10 cellular contexts compared by ENCODE assay signal in the genomic region with DNA sequence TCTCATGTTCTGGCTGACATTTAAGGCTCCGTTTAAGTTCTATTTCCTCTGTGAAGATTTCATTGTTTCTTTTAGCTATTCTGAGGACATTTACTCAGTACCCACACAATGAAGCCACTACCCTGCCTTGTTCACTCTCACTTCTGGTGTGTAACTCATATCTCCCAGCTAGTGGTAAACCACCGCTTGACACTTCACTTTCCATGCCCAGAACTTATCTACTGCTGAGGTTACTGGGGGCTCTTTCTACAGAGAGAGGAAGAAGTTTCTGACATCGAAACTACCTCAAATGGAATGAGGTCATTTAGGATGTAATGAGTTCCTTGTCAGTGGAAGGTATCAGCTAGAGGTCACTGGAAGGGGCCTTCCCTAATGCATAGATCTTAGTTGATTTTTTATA.
DNase-seq lines count a peak whose midpoint lies in the region; ATAC-seq, FAIRE-seq and TF ChIP-seq lines count a peak whose summit lies in the region.
"Had no signal": no experiment of that assay in that cellular context is flagged by ENCODE, and none has a peak within 500 bp of the region (broad histone marks: within the 10 kb centered on the region; RNA-seq: fewer than 3 reads in every experiment).

No MANE protein-coding gene starts in this region.

- H3K27me3 Mint-ChIP-seq in activated T-helper 2 cell treated with anti-CD3 and anti-CD28 coated beads, Interferon-gamma antibody, Interleukin-2, Interleukin-4, amounts not matched to agents 10 μg/mL and 5 μg/mL and 100 μg/mL, durations not matched to agents 14 hours and 24 hours and 36 hours (ENCODE audit: low read depth): peaks cover 28% of the 10 kb centered on the region
- peaks cover 13% of the 10 kb centered on the region for H3K27me3 Mint-ChIP-seq in nephron progenitor cell (ENCODE audit: low read depth, poor library complexity)

- no peaks in the 10 kb centered on the region for H3K4me1 ChIP-seq in tibial nerve
- H3K4me1 ChIP-seq: lower lobe of right lung had no signal

- POLR2A ChIA-PET in RWPE1 (lab: Yijun Ruan, JAX; ENCODE audit: low non-redundant PET): no interaction called here

- CTCF ChIA-PET in RWPE1 (lab: Yijun Ruan, JAX): no interaction called here

- TF ChIP-seq EP300 in tibial nerve (IDR thresholded peaks at IDR 0.05): no peak

- ATAC-seq in GM19328 (IDR thresholded peaks at IDR 0.05; ENCODE audit: unreplicated experiment): peak; percentile 97
- ATAC-seq in HG03060 (IDR thresholded peaks at IDR 0.05; ENCODE audit: low read depth, unreplicated experiment): peak; percentile 97

- no peaks in the 10 kb centered on the region for H3K27me3 ChIP-seq in tibial nerve

- no peaks in the 10 kb centered on the region for H3K36me3 ChIP-seq in tibial nerve
- H3K36me3 ChIP-seq: lower lobe of right lung had no signal

- peaks cover 21% of the 10 kb centered on the region for H3K4me1 Mint-ChIP-seq in activated T-helper 2 cell treated with anti-CD3 and anti-CD28 coated beads, Interferon-gamma antibody, Interleukin-2, Interleukin-4, amounts not matched to agents 10 μg/mL and 5 μg/mL and 100 μg/mL, durations not matched to agents 14 hours and 24 hours and 36 hours (ENCODE audit: low read depth)
- peaks cover under 1% of the 10 kb centered on the region for H3K4me1 Mint-ChIP-seq in nephron progenitor cell

- H3K36me3 Mint-ChIP-seq in activated T-helper 2 cell treated with anti-CD3 and anti-CD28 coated beads, Interferon-gamma antibody, Interleukin-2, Interleukin-4, amounts not matched to agents 10 μg/mL and 5 μg/mL and 100 μg/mL, durations not matched to agents 14 hours and 24 hours and 36 hours (ENCODE audit: low read depth): no peaks in the 10 kb centered on the region
- peaks cover 7% of the 10 kb centered on the region for H3K36me3 Mint-ChIP-seq in nephron progenitor cell (ENCODE audit: low read depth)

- peaks cover 5% of the 10 kb centered on the region for H3K9me3 Mint-ChIP-seq in activated T-helper 2 cell treated with anti-CD3 and anti-CD28 coated beads, Interferon-gamma antibody, Interleukin-2, Interleukin-4, amounts not matched to agents 10 μg/mL and 5 μg/mL and 100 μg/mL, durations not matched to agents 14 hours and 24 hours and 36 hours
- H3K9me3 Mint-ChIP-seq in nephron progenitor cell: peaks cover 15% of the 10 kb centered on the region

- no peak overlapping the region for H3K4me3 Mint-ChIP-seq in activated T-helper 2 cell treated with anti-CD3 and anti-CD28 coated beads, Interferon-gamma antibody, Interleukin-2, Interleukin-4, amounts not matched to agents 10 μg/mL and 5 μg/mL and 100 μg/mL, durations not matched to agents 14 hours and 24 hours and 36 hours (ENCODE audit: low read depth)
- H3K4me3 Mint-ChIP-seq in nephron progenitor cell: no peak overlapping the region

- H3K9me3 ChIP-seq in tibial nerve: no peaks in the 10 kb centered on the region
- H3K9me3 ChIP-seq: lower lobe of right lung had no signal

- peak; percentile 33 for FAIRE-seq in GM12892 (lab: Jason Lieb, UNC)

- intact Hi-C loops in activated T-helper 2 cell treated with anti-CD3 and anti-CD28 coated beads, Interferon-gamma antibody, Interleukin-2, Interleukin-4, amounts not matched to agents 10 μg/mL and 5 μg/mL and 100 μg/mL, durations not matched to agents 14 hours and 24 hours and 36 hours (cut with micrococcal nuclease): loop anchor here (1.0 to 10.0 kb wide), 11 partner anchors 14 to 1138 kb away; no protein-coding TSS in a partner anchor

- 49 to 57% methylated on average over 3 of the region's 3 CpGs for WGBS in tibial nerve, 2 donors

- H3K27ac ChIP-seq in tibial nerve (no peak overlapping the region), RWPE1 (no peak overlapping the region)
- H3K27ac ChIP-seq: lower lobe of right lung had no signal

- TF ChIP-seq CTCF in nephron progenitor cell (IDR thresholded peaks at IDR 0.05) (no peak), tibial nerve (IDR thresholded peaks at IDR 0.05) (no peak), RWPE1 (conservative IDR thresholded peaks at IDR 0.05; ENCODE audit: low read depth) (no peak)

- DNase-seq in GM12892 (ENCODE audit: insufficient read length) (peak; percentile 19), nephron progenitor cell (no peak), anterior cingulate cortex (lab: John Stamatoyannopoulos, UW) (no peak), tibial nerve (ENCODE audit: low spot score in 2 of 2) (no peak), RWPE1 (ENCODE audit: low spot score) (no peak)
- DNase-seq in activated T-helper 2 cell treated with anti-CD3 and anti-CD28 coated beads, Interferon-gamma antibody, Interleukin-2, Interleukin-4, amounts not matched to agents 10 μg/mL and 5 μg/mL and 100 μg/mL, durations not matched to agents 14 hours and 24 hours and 36 hours (ENCODE audit: low spot score): peak; percentile 27
- DNase-seq: effector memory CD4-positive, alpha-beta T cell; lower lobe of right lung had no signal

- peak overlapping the region; percentile 44 for H3K27ac Mint-ChIP-seq in activated T-helper 2 cell treated with anti-CD3 and anti-CD28 coated beads, Interferon-gamma antibody, Interleukin-2, Interleukin-4, amounts not matched to agents 10 μg/mL and 5 μg/mL and 100 μg/mL, durations not matched to agents 14 hours and 24 hours and 36 hours
- no peak overlapping the region for H3K27ac Mint-ChIP-seq in nephron progenitor cell

- TF ChIP-seq POLR2A in GM12892 (IDR thresholded peaks at IDR 0.05; ENCODE audit: low read depth, low read length): no peak
- no peak for TF ChIP-seq POLR2A in tibial nerve (IDR thresholded peaks at IDR 0.05)

- H3K4me3 ChIP-seq in tibial nerve: no peak overlapping the region
- H3K4me3 ChIP-seq: lower lobe of right lung had no signal

Comparison
In these comparisons a context has a peak if more than half of its experiments do, and no peak if none do; other contexts are left out.
1. DNase-seq: peak in GM12892 (single experiment) and activated T-helper 2 cell treated with anti-CD3 and anti-CD28 coated beads, Interferon-gamma antibody, Interleukin-2, Interleukin-4, amounts not matched to agents 10 μg/mL and 5 μg/mL and 100 μg/mL, durations not matched to agents 14 hours and 24 hours and 36 hours (single experiment); none in nephron progenitor cell (single experiment), anterior cingulate cortex (0 of 58), tibial nerve (0 of 2) and RWPE1 (single experiment).